1 cellular context compared by ENCODE assay signal in the genomic region with DNA sequence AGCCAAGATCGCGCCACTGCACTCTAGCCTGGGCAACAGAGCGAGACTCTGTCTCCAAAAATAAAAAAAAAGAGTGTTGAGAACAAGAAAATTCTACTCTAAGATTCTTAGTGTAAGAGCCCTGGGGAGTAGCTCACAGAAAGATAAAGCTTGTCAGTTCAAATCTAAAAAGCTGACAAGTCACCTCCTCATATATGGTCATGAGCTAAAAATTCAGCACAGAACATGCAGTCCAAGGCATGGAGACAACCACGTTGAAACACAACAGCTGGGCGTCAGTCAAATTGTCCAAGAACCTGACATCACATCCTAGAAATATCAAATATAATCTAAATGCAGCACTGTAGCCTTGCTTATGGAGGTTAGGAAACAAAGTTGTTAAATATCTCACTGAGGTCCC.
TF ChIP-seq lines count a peak whose summit lies in the region.

No MANE protein-coding gene starts in this region.

TF ChIP-seq in IMR-90, 13 proteins besides CTCF, POLR2A, EP300 and RAD21:
- TF ChIP-seq SMC3 (IDR thresholded peaks at IDR 0.05; ENCODE audit: low read depth, low read length), result no peak
- TF ChIP-seq MAFK (IDR thresholded peaks at IDR 0.05; ENCODE audit: low read depth, low read length), result no peak
